1 cellular context compared by ENCODE assay signal in genomic region chr5:1007681-1008450, GRCh38.
TF ChIP-seq lines count a peak whose summit lies in the region.

No MANE protein-coding gene starts in this region.

TF ChIP-seq in H1, 55 proteins besides CTCF, POLR2A, EP300 and RAD21:
- TF ChIP-seq FOSL1 (IDR thresholded peaks at IDR 0.05; ENCODE audit: insufficient read depth, low read depth, low read length), result no peak
- no peak for TF ChIP-seq BRCA1 (IDR thresholded peaks at IDR 0.05; ENCODE audit: low read depth, low read length)
- TF ChIP-seq E2F6 (IDR thresholded peaks at IDR 0.05), result no peak
